ENCODE assay signal across 7 cellular contexts in genomic region chr5:151783664-151784063, GRCh38. TPM values are rescaled to one million over a fixed set of nuclear protein-coding genes. Genes with fewer than 3 reads are reported as not detected.
A peak's percentile ranks its signal among the peaks of the same experiment; 100 is the strongest.
DNase-seq lines count a peak whose midpoint lies in the region; ATAC-seq, FAIRE-seq and TF ChIP-seq lines count a peak whose summit lies in the region.
"Not testable (repeated sequence)": the region's sequence is repeated elsewhere in the genome, so short reads cannot be mapped to it uniquely, and the experiment has no call there.

No MANE protein-coding gene starts in this region.

- BruUV-seq in HepG2 (replicated peaks; lab: Mats Ljungman, UMichigan) = not testable (repeated sequence)

- peaks cover 97% of the 10 kb centered on the region for H4K20me1 ChIP-seq in Loucy (ENCODE audit: insufficient read depth, low read length, poor library complexity, severe bottlenecking)
- peaks cover 89% of the 10 kb centered on the region for H4K20me1 ChIP-seq in HepG2 (ENCODE audit: insufficient read depth, low read length)

- not testable (repeated sequence) for DNase-seq in CD4-positive, alpha-beta T cell; WTC11 (ENCODE audit: low spot score); activated T-cell treated with anti-CD3 and anti-CD28 coated beads, Interleukin-2, amount 50 U/mL, for 72 hours; central memory CD8-positive, alpha-beta T cell (ENCODE audit: low spot score in 2 of 2); HepG2 (ENCODE audit: low spot score)

- H3K79me2 ChIP-seq in Loucy (ENCODE audit: insufficient read depth, low read length) (peaks cover 100% of the 10 kb centered on the region), HepG2 (ENCODE audit: insufficient read depth, low read length) (peaks cover 96% of the 10 kb centered on the region)

- peaks cover 18% of the 10 kb centered on the region; the same call in 1 of the 2 replicates for H3K36me3 ChIP-seq in Loucy (ENCODE audit: insufficient read depth, low read length)
- H3K36me3 ChIP-seq in HepG2 (replicated peaks in 1 of 2; ENCODE audit: control insufficient read depth in 1 of 2, insufficient read depth in 2 of 2, low read length in 2 of 2) = not testable (repeated sequence)

- not testable (repeated sequence) for TF ChIP-seq RAD21 in HepG2 (CRISPR knock-in tag; IDR thresholded peaks at IDR 0.05)

- H3K9me2 ChIP-seq in Loucy (replicated peaks; ENCODE audit: low read depth, low read length) = not testable (repeated sequence)

- peak overlapping the region; percentile 25 for H3K4me2 ChIP-seq in Loucy (ENCODE audit: low read depth, low read length, poor library complexity, severe bottlenecking)
- not testable (repeated sequence) for H3K4me2 ChIP-seq in HepG2 (ENCODE audit: low read depth, low read length)

- peaks cover 39% of the 10 kb centered on the region for H3K4me1 ChIP-seq in Loucy (ENCODE audit: insufficient read depth, low read length, poor library complexity, severe bottlenecking)
- peaks cover 77% of the 10 kb centered on the region for H3K4me1 ChIP-seq in HepG2 (ENCODE audit: insufficient read depth, low read length)

- H3K36me3 Mint-ChIP-seq in CD4-positive, alpha-beta T cell (ENCODE audit: low read depth) = peaks cover 51% of the 10 kb centered on the region
- H3K36me3 Mint-ChIP-seq in WTC11 = peaks cover 22% of the 10 kb centered on the region
- H3K36me3 Mint-ChIP-seq in activated T-cell treated with anti-CD3 and anti-CD28 coated beads, Interleukin-2, amount 50 U/mL, for 72 hours (ENCODE audit: insufficient read depth in 2 of 2) = not testable (repeated sequence)
- H3K36me3 Mint-ChIP-seq in central memory CD8-positive, alpha-beta T cell (ENCODE audit: insufficient read depth) = peaks cover 21% of the 10 kb centered on the region
- peaks cover 57% of the 10 kb centered on the region for H3K36me3 Mint-ChIP-seq in stimulated activated naive CD8-positive, alpha-beta T cell treated with anti-CD3 and anti-CD28 coated beads, Interleukin-15, Interleukin-2, amounts not matched to agents 100 ng/mL and 50 ng/mL, for 24 hours (ENCODE audit: low read depth)

- H3K4me3 Mint-ChIP-seq in CD4-positive, alpha-beta T cell; WTC11; activated T-cell treated with anti-CD3 and anti-CD28 coated beads, Interleukin-2, amount 50 U/mL, for 72 hours; central memory CD8-positive, alpha-beta T cell; stimulated activated naive CD8-positive, alpha-beta T cell treated with anti-CD3 and anti-CD28 coated beads, Interleukin-15, Interleukin-2, amounts not matched to agents 100 ng/mL and 50 ng/mL, for 24 hours: not testable (repeated sequence)

- TF ChIP-seq CTCF in CD4-positive, alpha-beta T cell (IDR thresholded peaks at IDR 0.05); Loucy (conservative IDR thresholded peaks at IDR 0.05; ENCODE audit: low read length); WTC11 (IDR thresholded peaks at IDR 0.05); HepG2 (CRISPR knock-in tag; IDR thresholded peaks at IDR 0.05): not testable (repeated sequence)

- not testable (repeated sequence) for H3K9ac ChIP-seq in Loucy (ENCODE audit: low read depth, low read length, poor library complexity, severe bottlenecking); HepG2 (ENCODE audit: insufficient read depth, low read depth, low read length)

- intact Hi-C loops in CD4-positive, alpha-beta T cell (cut with DNase I, micrococcal nuclease); HepG2 (cut with micrococcal nuclease; ENCODE audit: unreplicated experiment): not testable (repeated sequence)

- H3K27me3 ChIP-seq in CD4-positive, alpha-beta T cell (ENCODE audit: control insufficient read depth, insufficient read depth, low read length); Loucy (ENCODE audit: insufficient read depth, low read length, poor library complexity, severe bottlenecking); HepG2 (ENCODE audit: control insufficient read depth in 1 of 2, insufficient read depth in 2 of 2, low read length in 2 of 2): not testable (repeated sequence)

- H3K27ac ChIP-seq in CD4-positive, alpha-beta T cell (ENCODE audit: low read depth, low read length); HepG2 (ENCODE audit: extremely low read length, insufficient read depth, low read length): not testable (repeated sequence)

- CTCF ChIA-PET in CD4-positive, alpha-beta T cell (lab: Charles Lee) = interaction anchor here (1.5 kb wide), 1 partner anchor 125 kb away, joined by 4 read pairs; no protein-coding TSS in a partner anchor
- CTCF ChIA-PET in WTC11 (lab: Charles Lee) = interaction anchor here (1.5 kb wide), 1 partner anchor 13 kb away, joined by 4 read pairs; no protein-coding TSS in a partner anchor
- CTCF ChIA-PET in HepG2 (lab: Yijun Ruan, JAX; ENCODE audit: low intra/inter-chr PET ratio, low total read pairs) = not testable (repeated sequence)

- peak overlapping the region; percentile 55 for H3K27ac Mint-ChIP-seq in CD4-positive, alpha-beta T cell
- H3K27ac Mint-ChIP-seq in WTC11 = 0 out of 2 replicates have a peak overlapping the region, but pooled peaks have one; percentile 27
- peak overlapping the region; percentile 60 for H3K27ac Mint-ChIP-seq in activated T-cell treated with anti-CD3 and anti-CD28 coated beads, Interleukin-2, amount 50 U/mL, for 72 hours
- peak overlapping the region; percentile 16 for H3K27ac Mint-ChIP-seq in central memory CD8-positive, alpha-beta T cell (ENCODE audit: low read depth)
- peak overlapping the region; percentile 55 for H3K27ac Mint-ChIP-seq in stimulated activated naive CD8-positive, alpha-beta T cell treated with anti-CD3 and anti-CD28 coated beads, Interleukin-15, Interleukin-2, amounts not matched to agents 100 ng/mL and 50 ng/mL, for 24 hours

- not testable (repeated sequence) for ATAC-seq in CD4-positive, alpha-beta T cell (ENCODE audit: poor library complexity); WTC11; activated T-cell treated with anti-CD3 and anti-CD28 coated beads, Interleukin-2, amount 50 U/mL, for 72 hours (replicated peaks in 1 of 2); central memory CD8-positive, alpha-beta T cell (replicated peaks; ENCODE audit: extremely low read depth, poor library complexity, severe bottlenecking); HepG2

- H3K9me3 ChIP-seq in CD4-positive, alpha-beta T cell (ENCODE audit: control insufficient read depth, low read length); Loucy (ENCODE audit: insufficient read depth, low read depth, low read length); HepG2 (ENCODE audit: low read length): not testable (repeated sequence)

- not testable (repeated sequence) for TF ChIP-seq EP300 in HepG2 (IDR thresholded peaks at IDR 0.05; ENCODE audit: low read depth in 2 of 2, low read length in 2 of 2); HepG2 (CRISPR knock-in tag; IDR thresholded peaks at IDR 0.05; ENCODE audit: borderline replicate concordance)

- not testable (repeated sequence) for H3K27me3 Mint-ChIP-seq in CD4-positive, alpha-beta T cell; WTC11 (ENCODE audit: low read depth); activated T-cell treated with anti-CD3 and anti-CD28 coated beads, Interleukin-2, amount 50 U/mL, for 72 hours (ENCODE audit: low read depth); central memory CD8-positive, alpha-beta T cell; stimulated activated naive CD8-positive, alpha-beta T cell treated with anti-CD3 and anti-CD28 coated beads, Interleukin-15, Interleukin-2, amounts not matched to agents 100 ng/mL and 50 ng/mL, for 24 hours

- not testable (repeated sequence) for H3K4me3 ChIP-seq in Loucy (ENCODE audit: low read length, poor library complexity, severe bottlenecking); HepG2 (replicated peaks in 1 of 3; ENCODE audit: insufficient read depth in 1 of 3, low read depth in 2 of 3, low read length in 3 of 3)

- H3K9me3 Mint-ChIP-seq in CD4-positive, alpha-beta T cell; WTC11; activated T-cell treated with anti-CD3 and anti-CD28 coated beads, Interleukin-2, amount 50 U/mL, for 72 hours; central memory CD8-positive, alpha-beta T cell; stimulated activated naive CD8-positive, alpha-beta T cell treated with anti-CD3 and anti-CD28 coated beads, Interleukin-15, Interleukin-2, amounts not matched to agents 100 ng/mL and 50 ng/mL, for 24 hours: not testable (repeated sequence)

- POLR2A ChIA-PET in CD4-positive, alpha-beta T cell (lab: Charles Lee) = interaction anchor here (3.4 kb wide), 1 partner anchor 12 kb away, joined by 18 read pairs; the partner anchor contains the start of gene G3BP1
- POLR2A ChIA-PET in WTC11 (lab: Charles Lee) (interaction anchor here (0.8 kb wide), 1 partner anchor 12 kb away, joined by 3 read pairs; the partner anchor contains the start of gene G3BP1), HepG2 (lab: Yijun Ruan, JAX) (interaction anchor here (4.8 kb wide), 1 partner anchor 12 kb away, joined by 31 read pairs; the partner anchor contains the start of gene G3BP1)

- peaks cover 77% of the 10 kb centered on the region for H3K4me1 Mint-ChIP-seq in CD4-positive, alpha-beta T cell (ENCODE audit: low read depth)
- peaks cover 69% of the 10 kb centered on the region for H3K4me1 Mint-ChIP-seq in WTC11
- H3K4me1 Mint-ChIP-seq in activated T-cell treated with anti-CD3 and anti-CD28 coated beads, Interleukin-2, amount 50 U/mL, for 72 hours (ENCODE audit: low read depth) = peaks cover 61% of the 10 kb centered on the region
- peaks cover 53% of the 10 kb centered on the region for H3K4me1 Mint-ChIP-seq in central memory CD8-positive, alpha-beta T cell
- peaks cover 76% of the 10 kb centered on the region for H3K4me1 Mint-ChIP-seq in stimulated activated naive CD8-positive, alpha-beta T cell treated with anti-CD3 and anti-CD28 coated beads, Interleukin-15, Interleukin-2, amounts not matched to agents 100 ng/mL and 50 ng/mL, for 24 hours (ENCODE audit: low read depth)

- not testable (repeated sequence) for FAIRE-seq in HepG2 (lab: Jason Lieb, UNC)

- H2AFZ ChIP-seq in Loucy (ENCODE audit: low read length); HepG2 (ENCODE audit: low read length): not testable (repeated sequence)

- not testable (repeated sequence) for TF ChIP-seq POLR2A in HepG2 (IDR thresholded peaks at IDR 0.05; ENCODE audit: insufficient read depth in 1 of 2, low read depth in 2 of 2, low read length in 2 of 2)

- in situ Hi-C loops in HepG2 (cut with HindIII; ENCODE audit: extremely low pct_ligation_motif_present, low pct_unique_long_range_greater_than_20kb) = not testable (repeated sequence)

- 94% methylated on average over 16 of the region's 16 CpGs for WGBS in HepG2 (ENCODE audit: low lambda C conversion rate)

- H3F3A ChIP-seq in Loucy (ENCODE audit: low read depth) = not testable (repeated sequence)

RNA-seq across cellular contexts. Expression of gene G3BP1, which starts 11.9 kb away (rescaled TPM):
- total RNA-seq in CD4-positive, alpha-beta T cell = 10 to 100 TPM; 82.3 to 83.9 TPM
- total RNA-seq in WTC11 (2021) (396 to 413 TPM (median 400 TPM) in 3 replicates), HepG2 (2016; rRNA removed; fragmentation: Illumina TruSeq; extraction: Trizol) (320 and 517 TPM in 2 replicates)
- 100 to 1,000 TPM; 133 to 157 TPM for total RNA-seq in activated T-cell treated with anti-CD3 and anti-CD28 coated beads, Interleukin-2, amount 50 U/mL, for 72 hours
- 41.5 and 44.3 TPM in 2 replicates for total RNA-seq in HepG2 (2016; cell fraction: cytosol; rRNA removed; fragmentation: Illumina TruSeq; extraction: Trizol; ENCODE audit: low read depth)
- total RNA-seq in HepG2 (2016; cell fraction: insoluble cytoplasmic fraction; rRNA removed; fragmentation: Illumina TruSeq; extraction: Trizol) = 318 and 499 TPM in 2 replicates
- total RNA-seq in HepG2 (2016; cell fraction: membrane; rRNA removed; fragmentation: Illumina TruSeq; extraction: Trizol) = 78.5 and 90.0 TPM in 2 replicates
- total RNA-seq in HepG2 (2016; cell fraction: nucleus; rRNA removed; fragmentation: Illumina TruSeq; extraction: Trizol) = 169 and 180 TPM in 2 replicates
- 36.7 and 36.8 TPM in 2 replicates for polyA plus RNA-seq in HepG2 (2011; rRNA removed)
- 19.1 and 29.1 TPM in 2 replicates for polyA plus RNA-seq in HepG2 (2011; cell fraction: cytosol; rRNA removed)
- polyA plus RNA-seq in HepG2 (2011; cell fraction: nucleus; rRNA removed) = 21.7 and 24.8 TPM in 2 replicates
- polyA plus RNA-seq in HepG2 (2012) = 69.1 and 93.9 TPM in 2 replicates
- polyA plus RNA-seq in HepG2 (2016; cell fraction: cytosol; fragmentation: Illumina TruSeq; extraction: Trizol; ENCODE audit: low read depth) = 10.9 and 11.4 TPM in 2 replicates
- polyA plus RNA-seq in HepG2 (2016; cell fraction: insoluble cytoplasmic fraction; fragmentation: Illumina TruSeq; extraction: Trizol; ENCODE audit: low read depth) = 267 and 318 TPM in 2 replicates
- 32.9 and 35.3 TPM in 2 replicates for polyA plus RNA-seq in HepG2 (2016; cell fraction: membrane; fragmentation: Illumina TruSeq; extraction: Trizol; ENCODE audit: low read depth)
- 110 and 112 TPM in 2 replicates for polyA plus RNA-seq in HepG2 (2016; cell fraction: nucleus; fragmentation: Illumina TruSeq; extraction: Trizol; ENCODE audit: insufficient read depth, low read depth)
- polyA minus RNA-seq in HepG2 (2011; rRNA and poly(A)+ RNA removed; ENCODE audit: low replicate concordance) = 119 and 313 TPM in 2 replicates
- polyA minus RNA-seq in HepG2 (2011; cell fraction: cytosol; rRNA and poly(A)+ RNA removed) = 75.4 and 95.6 TPM in 2 replicates
- 143 and 162 TPM in 2 replicates for polyA minus RNA-seq in HepG2 (2011; cell fraction: nucleus; rRNA and poly(A)+ RNA removed)

RNA-seq across cellular contexts. Expression of gene ATOX1, which starts 25.2 kb away (rescaled TPM):
- total RNA-seq in CD4-positive, alpha-beta T cell = 10 to 100 TPM; 11.2 to 13.3 TPM
- total RNA-seq in WTC11 (2021) (76.4 to 79.3 TPM (median 77.4 TPM) in 3 replicates), HepG2 (2016; rRNA removed; fragmentation: Illumina TruSeq; extraction: Trizol) (124 and 146 TPM in 2 replicates)
- 10 to 100 TPM; 56.1 to 68.0 TPM for total RNA-seq in activated T-cell treated with anti-CD3 and anti-CD28 coated beads, Interleukin-2, amount 50 U/mL, for 72 hours
- 55.4 and 83.7 TPM in 2 replicates for total RNA-seq in HepG2 (2016; cell fraction: cytosol; rRNA removed; fragmentation: Illumina TruSeq; extraction: Trizol; ENCODE audit: low read depth)
- 123 and 144 TPM in 2 replicates for total RNA-seq in HepG2 (2016; cell fraction: insoluble cytoplasmic fraction; rRNA removed; fragmentation: Illumina TruSeq; extraction: Trizol)
- 93.5 and 124 TPM in 2 replicates for total RNA-seq in HepG2 (2016; cell fraction: membrane; rRNA removed; fragmentation: Illumina TruSeq; extraction: Trizol)
- total RNA-seq in HepG2 (2016; cell fraction: nucleus; rRNA removed; fragmentation: Illumina TruSeq; extraction: Trizol) = 49.1 and 52.7 TPM in 2 replicates
- 62.4 and 62.5 TPM in 2 replicates for polyA plus RNA-seq in HepG2 (2011; rRNA removed)
- 113 and 180 TPM in 2 replicates for polyA plus RNA-seq in HepG2 (2011; cell fraction: cytosol; rRNA removed)
- 35.5 and 39.6 TPM in 2 replicates for polyA plus RNA-seq in HepG2 (2011; cell fraction: nucleus; rRNA removed)
- 92.4 and 93.3 TPM in 2 replicates for polyA plus RNA-seq in HepG2 (2012)
- 97.4 and 143 TPM in 2 replicates for polyA plus RNA-seq in HepG2 (2016; cell fraction: cytosol; fragmentation: Illumina TruSeq; extraction: Trizol; ENCODE audit: low read depth)
- polyA plus RNA-seq in HepG2 (2016; cell fraction: insoluble cytoplasmic fraction; fragmentation: Illumina TruSeq; extraction: Trizol; ENCODE audit: low read depth) = 209 and 219 TPM in 2 replicates
- polyA plus RNA-seq in HepG2 (2016; cell fraction: membrane; fragmentation: Illumina TruSeq; extraction: Trizol; ENCODE audit: low read depth) = 131 and 173 TPM in 2 replicates
- polyA plus RNA-seq in HepG2 (2016; cell fraction: nucleus; fragmentation: Illumina TruSeq; extraction: Trizol; ENCODE audit: insufficient read depth, low read depth) = 113 and 116 TPM in 2 replicates
- 66.0 and 83.2 TPM in 2 replicates for polyA minus RNA-seq in HepG2 (2011; rRNA and poly(A)+ RNA removed; ENCODE audit: low replicate concordance)
- 18.4 and 25.2 TPM in 2 replicates for polyA minus RNA-seq in HepG2 (2011; cell fraction: cytosol; rRNA and poly(A)+ RNA removed)
- polyA minus RNA-seq in HepG2 (2011; cell fraction: nucleus; rRNA and poly(A)+ RNA removed) = 18.3 and 24.2 TPM in 2 replicates
